In the genomic region with DNA sequence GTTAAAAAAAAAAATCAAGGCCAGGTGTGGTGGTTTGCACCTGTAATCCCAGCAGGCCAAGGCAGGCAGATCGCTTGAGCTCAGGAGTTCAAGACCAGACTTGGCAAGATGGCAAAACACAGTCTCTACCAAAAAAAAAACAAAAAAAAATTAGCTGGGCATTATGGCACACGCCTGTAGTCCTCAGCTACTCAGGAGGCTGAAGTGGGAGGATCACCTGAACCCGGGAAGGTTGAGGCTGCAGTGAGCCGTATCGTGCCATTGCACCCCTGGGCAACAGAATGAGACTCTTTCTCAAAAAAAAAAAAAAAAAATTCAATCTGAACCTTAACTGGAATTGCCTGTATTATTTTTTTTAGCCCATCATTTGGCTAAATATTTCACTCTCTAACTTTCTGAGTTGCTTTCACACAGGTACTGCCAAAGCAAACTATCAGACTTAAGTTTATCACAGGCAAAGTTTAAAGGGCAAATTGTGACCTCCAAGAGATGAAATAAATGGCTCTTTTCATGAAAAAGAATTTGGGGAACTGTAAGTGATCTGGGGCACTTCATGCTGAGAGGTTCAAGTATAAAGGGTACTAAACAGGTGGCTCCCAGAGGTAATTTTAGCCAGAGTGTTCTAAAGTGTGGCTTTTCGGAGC, we compare ENCODE assay signal across 1 cellular context.
TF ChIP-seq lines count a peak whose summit lies in the region.

No MANE protein-coding gene starts in this region.

TF ChIP-seq in HepG2, 621 proteins besides CTCF, POLR2A, EP300 and RAD21:
- TF ChIP-seq PHF21A (CRISPR knock-in tag; IDR thresholded peaks at IDR 0.05) = peak; percentile 43; the same call in 1 of the 2 replicates
- TF ChIP-seq, protein P1, sequence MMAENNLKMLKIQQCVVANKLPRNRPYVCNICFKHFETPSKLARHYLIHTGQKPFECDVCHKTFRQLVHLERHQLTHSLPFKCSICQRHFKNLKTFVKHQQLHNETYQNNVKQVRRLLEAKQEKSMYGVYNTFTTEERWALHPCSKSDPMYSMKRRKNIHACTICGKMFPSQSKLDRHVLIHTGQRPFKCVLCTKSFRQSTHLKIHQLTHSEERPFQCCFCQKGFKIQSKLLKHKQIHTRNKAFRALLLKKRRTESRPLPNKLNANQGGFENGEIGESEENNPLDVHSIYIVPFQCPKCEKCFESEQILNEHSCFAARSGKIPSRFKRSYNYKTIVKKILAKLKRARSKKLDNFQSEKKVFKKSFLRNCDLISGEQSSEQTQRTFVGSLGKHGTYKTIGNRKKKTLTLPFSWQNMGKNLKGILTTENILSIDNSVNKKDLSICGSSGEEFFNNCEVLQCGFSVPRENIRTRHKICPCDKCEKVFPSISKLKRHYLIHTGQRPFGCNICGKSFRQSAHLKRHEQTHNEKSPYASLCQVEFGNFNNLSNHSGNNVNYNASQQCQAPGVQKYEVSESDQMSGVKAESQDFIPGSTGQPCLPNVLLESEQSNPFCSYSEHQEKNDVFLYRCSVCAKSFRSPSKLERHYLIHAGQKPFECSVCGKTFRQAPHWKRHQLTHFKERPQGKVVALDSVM (CRISPR knock-in tag; IDR thresholded peaks at IDR 0.05) = peak; percentile 79
- no peak for TF ChIP-seq ZNF782 (CRISPR knock-in tag; IDR thresholded peaks at IDR 0.05; ENCODE audit: borderline replicate concordance)
- TF ChIP-seq ZNF605 (CRISPR knock-in tag; IDR thresholded peaks at IDR 0.05) = 0 out of 2 replicates have a peak, but pooled peaks have one; percentile 27
TF ChIP-seq in HepG2: peak in this region for 3.
